ENCODE assay signal across 12 cellular contexts in genomic region chr4:77579406-77580076, GRCh38. TPM values are rescaled to one million over a fixed set of nuclear protein-coding genes. Genes with fewer than 3 reads are reported as not detected.
DNase-seq lines count a peak whose midpoint lies in the region; ATAC-seq and TF ChIP-seq lines count a peak whose summit lies in the region.
"Had no signal": no experiment of that assay in that cellular context is flagged by ENCODE, and none has a peak within 500 bp of the region (broad histone marks: within the 10 kb centered on the region; RNA-seq: fewer than 3 reads in every experiment).

No MANE protein-coding gene starts in this region.

- H3K4me3 ChIP-seq in AG04450 (ENCODE audit: low read depth, low read length) (no peak overlapping the region), left lung (no peak overlapping the region), tibial artery (no peak overlapping the region)

- H3K36me3 ChIP-seq in left lung (no peaks in the 10 kb centered on the region), tibial artery (no peaks in the 10 kb centered on the region)

- no peak for TF ChIP-seq CTCF in AG04450 (IDR thresholded peaks at IDR 0.05; ENCODE audit: low read depth, low read length)
- TF ChIP-seq CTCF in left lung (IDR thresholded peaks at IDR 0.05): no peak
- no peak for TF ChIP-seq CTCF in tibial artery (IDR thresholded peaks at IDR 0.05)

- intact Hi-C loops in left lung (cut with DNase I): no loop called here
- intact Hi-C loops in tibial artery (cut with DNase I; ENCODE audit: low total_unique reads): no loop called here

- H3K27me3 ChIP-seq in AG04450 (ENCODE audit: control insufficient read depth, insufficient read depth, low read length) (no peaks in the 10 kb centered on the region), left lung (no peaks in the 10 kb centered on the region), tibial artery (no peaks in the 10 kb centered on the region)

- ATAC-seq in left lung: peak; percentile 96
- ATAC-seq in HG03045 (IDR thresholded peaks at IDR 0.05; ENCODE audit: unreplicated experiment): no peak
- no peak for ATAC-seq in HG03520 (IDR thresholded peaks at IDR 0.05; ENCODE audit: unreplicated experiment)
- ATAC-seq in HG02973 (IDR thresholded peaks at IDR 0.05; ENCODE audit: unreplicated experiment): no peak

- CTCF ChIA-PET in AG04450 (lab: Charles Lee): interaction anchor here (0.8 to 2.4 kb wide), 3 partner anchors 18 to 39 kb away, joined by 3 to 15 read pairs (median 4); no protein-coding TSS in a partner anchor

- H3K9me3 ChIP-seq in AG04450 (ENCODE audit: control insufficient read depth, insufficient read depth, low read length) (no peaks in the 10 kb centered on the region), left lung (no peaks in the 10 kb centered on the region), tibial artery (no peaks in the 10 kb centered on the region)

- peaks cover 0 to 3% of the 10 kb centered on the region in 2 donors for H3K4me1 ChIP-seq in left lung
- peaks cover 0 to 14% (median 4%) of the 10 kb centered on the region in 4 donors for H3K4me1 ChIP-seq in tibial artery

- no peak overlapping the region for H3K27ac ChIP-seq in AG04450 (ENCODE audit: low read depth, low read length)
- peak overlapping the region; percentile 26 to 58 for H3K27ac ChIP-seq in left lung
- no peak overlapping the region for H3K27ac ChIP-seq in tibial artery

- DNase-seq in AG04450 (ENCODE audit: low read depth, low spot score) (peak; percentile 18), HK-2 (ENCODE audit: unreplicated experiment) (peak; percentile 35), amniotic stem cell (lab: John Stamatoyannopoulos, UW) (peak; percentile 43), left lung (no peak), tibial artery (no peak)
- DNase-seq: activated CD8-positive, alpha-beta memory T cell treated with anti-CD3 and anti-CD28 coated beads for 24 hours; dermis blood vessel endothelial cell; DND-41; substantia nigra had no signal

- POLR2A ChIA-PET in AG04450 (lab: Yijun Ruan, JAX): interaction anchor here (0.6 kb wide), 1 partner anchor 238 kb away, joined by 3 read pairs; no protein-coding TSS in a partner anchor

RNA-seq across cellular contexts. Expression of gene CXCL13, which starts 26.1 kb away (rescaled TPM):
- polyA plus RNA-seq in AG04450 (2011; rRNA removed): not detected in 2 replicates
- not detected in 2 replicates for polyA minus RNA-seq in AG04450 (2011; rRNA and poly(A)+ RNA removed)
- total RNA-seq in left lung: 1 to 10 TPM in 1 of 2 donors, under 1 TPM in 1; 0.92 to 3.5 TPM

Comparison
In these comparisons a context has a peak if more than half of its experiments do, and no peak if none do; other contexts are left out.
1. DNase-seq: peak in AG04450 (single experiment), HK-2 (single experiment) and amniotic stem cell (single experiment); none in left lung (0 of 2) and tibial artery (0 of 2).
2. H3K27ac ChIP-seq: peak in left lung (2 of 2); none in AG04450 (single experiment) and tibial artery (0 of 2).